In the genomic region with DNA sequence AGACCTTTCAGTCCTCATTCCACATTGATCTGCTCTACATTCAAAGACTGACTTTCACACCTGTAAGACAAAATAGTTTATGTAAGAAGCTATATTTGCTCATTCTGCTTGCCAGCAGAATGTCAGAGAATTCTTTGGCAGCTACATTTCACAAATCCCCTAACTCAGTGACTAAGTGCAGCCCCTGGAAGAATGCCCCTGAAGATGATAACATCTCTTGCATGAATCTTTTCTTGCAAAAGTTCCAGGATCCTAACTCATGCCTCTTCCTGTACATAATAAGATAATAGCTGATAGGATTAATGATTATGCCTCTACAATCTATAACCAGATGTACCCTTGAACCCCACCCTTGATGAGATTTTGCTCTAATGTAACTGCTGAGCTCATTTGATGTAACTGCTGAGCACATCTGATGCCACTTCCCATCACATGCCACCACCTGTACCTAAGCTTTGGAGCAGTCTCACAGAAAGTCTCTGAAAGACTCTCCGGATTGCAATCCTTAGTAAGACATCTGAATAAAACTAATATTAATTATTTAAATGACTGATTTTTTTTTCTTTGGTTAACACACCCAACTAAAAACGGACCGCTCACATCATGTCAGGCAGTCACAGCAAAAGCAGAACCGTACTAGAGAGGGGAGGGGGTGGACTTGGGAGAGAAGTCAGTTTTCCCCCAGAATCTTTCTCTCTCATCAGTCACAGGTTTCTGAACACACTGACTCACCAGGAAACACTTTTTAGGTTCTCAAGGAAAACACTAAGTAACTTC, we compare ENCODE assay signal across 12 cellular contexts. TPM values are rescaled to one million over a fixed set of nuclear protein-coding genes. Genes with fewer than 3 reads are reported as not detected.
A peak's percentile ranks its signal among the peaks of the same experiment; 100 is the strongest.
DNase-seq lines count a peak whose midpoint lies in the region; ATAC-seq and TF ChIP-seq lines count a peak whose summit lies in the region.
"Had no signal": no experiment of that assay in that cellular context is flagged by ENCODE, and none has a peak within 500 bp of the region (broad histone marks: within the 10 kb centered on the region; RNA-seq: fewer than 3 reads in every experiment).

No MANE protein-coding gene starts in this region.

- no peaks in the 10 kb centered on the region for H3K9me3 ChIP-seq in muscle layer of duodenum (ENCODE audit: control insufficient read depth in 1 of 2, low read length in 2 of 2)

- peaks cover 21% of the 10 kb centered on the region for H3K4me1 Mint-ChIP-seq in CD14-positive monocyte
- peaks cover 2 to 5% (median 5%) of the 10 kb centered on the region in 3 donors for H3K4me1 Mint-ChIP-seq in IgD-negative memory B cell

- intact Hi-C loops in CD14-positive monocyte (cut with micrococcal nuclease) = no loop called here

- H3K4me3 Mint-ChIP-seq in CD14-positive monocyte (peak overlapping the region; percentile 53 to 86), IgD-negative memory B cell (peak overlapping the region in 3 of 4 donors; percentile 72 to 90 (median 82))

- peaks cover 0 to 8% of the 10 kb centered on the region in 2 donors for H3K36me3 Mint-ChIP-seq in CD14-positive monocyte
- H3K36me3 Mint-ChIP-seq in IgD-negative memory B cell = no peaks in the 10 kb centered on the region

- H3K27me3 ChIP-seq in muscle layer of duodenum (ENCODE audit: low read depth, low read length) = peaks cover 16% of the 10 kb centered on the region

- peaks cover 0 to 6% of the 10 kb centered on the region in 2 donors for H3K4me1 ChIP-seq in muscle layer of duodenum (ENCODE audit: control insufficient read depth in 1 of 2, insufficient read depth in 2 of 2, low read length in 2 of 2)

- ATAC-seq in GM21576 (IDR thresholded peaks at IDR 0.05; ENCODE audit: unreplicated experiment) = no peak
- ATAC-seq: esophagus mucosa, Panc1 had no signal

- H3K36me3 ChIP-seq in muscle layer of duodenum (ENCODE audit: control insufficient read depth in 1 of 2, insufficient read depth in 2 of 2, low read length in 2 of 2) = no peaks in the 10 kb centered on the region

- TF ChIP-seq CTCF in CD14-positive monocyte (IDR thresholded peaks at IDR 0.05) (no peak), astrocyte of the cerebellum (IDR thresholded peaks at IDR 0.05; ENCODE audit: low read depth, low read length, missing control alignments) (no peak)

- peaks cover 38 to 50% (median 46%) of the 10 kb centered on the region in 3 donors for H3K27me3 Mint-ChIP-seq in CD14-positive monocyte (ENCODE audit: low read depth in 3 of 3)
- H3K27me3 Mint-ChIP-seq in IgD-negative memory B cell = peaks cover 17% of the 10 kb centered on the region

- H3K27ac ChIP-seq in muscle layer of duodenum (ENCODE audit: low read length) = no peak overlapping the region

- H3K27ac Mint-ChIP-seq in CD14-positive monocyte (no peak overlapping the region), IgD-negative memory B cell (no peak overlapping the region)

- H3K4me3 ChIP-seq in astrocyte of the cerebellum (ENCODE audit: low read depth, low read length) (peak overlapping the region; percentile 36), muscle layer of duodenum (ENCODE audit: low read depth in 1 of 2, low read length in 2 of 2) (peak overlapping the region; percentile 37 to 58)

- DNase-seq in CD14-positive monocyte (ENCODE audit: low spot score) = no peak
- DNase-seq in astrocyte of the cerebellum (ENCODE audit: low read depth) = no peak
- no peak for DNase-seq in A172 (ENCODE audit: low spot score)
- DNase-seq in DMS153 treated with DMSO at 0.1 percent for 48 hours (lab: John Stamatoyannopoulos, UW; ENCODE audit: unreplicated experiment) = no peak
- DNase-seq in NCI-H1092 treated with DMSO at 0.1 percent for 48 hours (lab: John Stamatoyannopoulos, UW) = no peak
- DNase-seq: DMS79 treated with DMSO at 0.1 percent for 48 hours, midbrain had no signal

- in situ Hi-C loops in astrocyte of the cerebellum (cut with HindIII; ENCODE audit: low sequenced_read_pairs) = no loop called here

- H3K9me3 Mint-ChIP-seq in CD14-positive monocyte = peaks cover 0 to 10% (median 2%) of the 10 kb centered on the region in 7 donors
- no peaks in the 10 kb centered on the region for H3K9me3 Mint-ChIP-seq in IgD-negative memory B cell

RNA-seq across cellular contexts. Expression of a gene that starts 0.7 kb away (rescaled TPM):
- polyA plus RNA-seq in CD14-positive monocyte (not detected), IgD-negative memory B cell (0.94 TPM)
- not detected in 2 replicates for total RNA-seq in A172 (2014; rRNA removed; shearing (Covaris generic))

RNA-seq across cellular contexts. Expression of a gene that starts 11.5 kb away (rescaled TPM):
- polyA plus RNA-seq in CD14-positive monocyte (10 to 100 TPM; 62.6 to 68.6 TPM), IgD-negative memory B cell (129 TPM)
- total RNA-seq in A172 (2014; rRNA removed; shearing (Covaris generic)) = 313 and 315 TPM in 2 replicates
